Comparison of ENCODE assay signal across 1 cellular context in the genomic region with DNA sequence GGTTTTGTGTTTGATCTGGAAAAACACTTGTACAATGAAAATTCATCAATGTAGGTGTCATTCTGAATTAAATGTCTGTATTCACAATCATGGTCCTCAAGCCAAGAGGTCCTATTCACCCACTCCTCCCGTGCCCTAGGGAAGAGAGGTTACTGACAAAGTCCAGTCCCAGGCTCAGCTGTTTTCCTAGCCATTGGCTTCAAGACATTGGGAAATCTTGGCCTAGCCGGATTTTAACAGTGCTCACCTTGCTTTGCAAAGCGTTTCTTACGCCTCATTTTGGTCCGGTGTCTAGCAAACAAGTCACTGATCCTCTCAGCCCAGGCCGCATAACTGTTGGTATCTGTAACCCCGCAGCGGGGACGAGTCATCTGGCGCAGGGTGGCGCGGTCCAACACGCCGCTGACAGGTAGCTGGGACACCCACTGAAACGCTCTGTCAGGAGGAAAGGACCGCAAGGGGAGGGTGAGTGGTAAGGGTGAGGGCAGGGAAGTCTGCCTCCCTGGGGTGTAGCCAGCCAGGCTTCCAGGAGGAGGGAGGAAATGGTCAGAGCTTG.
TF ChIP-seq lines count a peak whose summit lies in the region.

No MANE protein-coding gene starts in this region.

TF ChIP-seq in A549, 52 proteins besides CTCF, POLR2A, EP300 and RAD21:
- TF ChIP-seq FOSB (CRISPR knock-in tag; IDR thresholded peaks at IDR 0.05) (no peak), USF2 (IDR thresholded peaks at IDR 0.05) (no peak), EHF (CRISPR knock-in tag; IDR thresholded peaks at IDR 0.05) (no peak), CHD4 (IDR thresholded peaks at IDR 0.05; ENCODE audit: borderline replicate concordance) (no peak), RCOR1 (IDR thresholded peaks at IDR 0.05; ENCODE audit: low read depth, low read length) (no peak)
- TF ChIP-seq, protein P1, sequence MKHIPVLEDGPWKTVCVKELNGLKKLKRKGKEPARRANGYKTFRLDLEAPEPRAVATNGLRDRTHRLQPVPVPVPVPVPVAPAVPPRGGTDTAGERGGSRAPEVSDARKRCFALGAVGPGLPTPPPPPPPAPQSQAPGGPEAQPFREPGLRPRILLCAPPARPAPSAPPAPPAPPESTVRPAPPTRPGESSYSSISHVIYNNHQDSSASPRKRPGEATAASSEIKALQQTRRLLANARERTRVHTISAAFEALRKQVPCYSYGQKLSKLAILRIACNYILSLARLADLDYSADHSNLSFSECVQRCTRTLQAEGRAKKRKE (CRISPR knock-in tag; IDR thresholded peaks at IDR 0.05; ENCODE audit: low read depth), result no peak
